Comparison of ENCODE assay signal across 2 cellular contexts in genomic region chr9:14361074-14361473, GRCh38.
TF ChIP-seq lines count a peak whose summit lies in the region.

No MANE protein-coding gene starts in this region.

TF ChIP-seq in GM23338, 12 proteins besides CTCF, POLR2A, EP300 and RAD21:
- TF ChIP-seq JUNB (IDR thresholded peaks at IDR 0.05; ENCODE audit: unreplicated experiment) (no peak), EZH2phosphoT487 (IDR thresholded peaks at IDR 0.05; ENCODE audit: unreplicated experiment) (no peak), CREB1 (CRISPR knock-in tag; IDR thresholded peaks at IDR 0.05; ENCODE audit: low read depth) (no peak), NANOG (IDR thresholded peaks at IDR 0.05; ENCODE audit: borderline replicate concordance) (no peak), POLR2AphosphoS5 (IDR thresholded peaks at IDR 0.05; ENCODE audit: low read depth) (no peak), ETS1 (IDR thresholded peaks at IDR 0.05) (no peak), ZNF462 (CRISPR knock-in tag; IDR thresholded peaks at IDR 0.05) (no peak), EZH2 (IDR thresholded peaks at IDR 0.05; ENCODE audit: low read depth, unreplicated experiment) (no peak), ZNF114 (CRISPR knock-in tag; IDR thresholded peaks at IDR 0.05) (no peak), STAT1 (IDR thresholded peaks at IDR 0.05; ENCODE audit: unreplicated experiment) (no peak), ZNF331 (CRISPR knock-in tag; IDR thresholded peaks at IDR 0.05; ENCODE audit: low read depth) (no peak), REST (IDR thresholded peaks at IDR 0.05; ENCODE audit: unreplicated experiment) (no peak)

TF ChIP-seq in IMR-90, 13 proteins besides CTCF, POLR2A, EP300 and RAD21:
- TF ChIP-seq NFE2L2 (IDR thresholded peaks at IDR 0.05; ENCODE audit: low read depth, low read length) (no peak), USF2 (IDR thresholded peaks at IDR 0.05; ENCODE audit: low read depth, low read length) (no peak), RCOR1 (IDR thresholded peaks at IDR 0.05; ENCODE audit: insufficient replicate concordance, low read length) (no peak), CEBPB (IDR thresholded peaks at IDR 0.05; ENCODE audit: low read depth, low read length) (no peak), MAFK (IDR thresholded peaks at IDR 0.05; ENCODE audit: low read depth, low read length) (no peak), SMC3 (IDR thresholded peaks at IDR 0.05; ENCODE audit: low read depth, low read length) (no peak), CHD1 (IDR thresholded peaks at IDR 0.05; ENCODE audit: low read depth, low read length) (no peak), FOS (IDR thresholded peaks at IDR 0.05; ENCODE audit: low read depth, low read length) (no peak), BHLHE40 (IDR thresholded peaks at IDR 0.05; ENCODE audit: low read depth, low read length) (no peak), ELK1 (IDR thresholded peaks at IDR 0.05; ENCODE audit: borderline replicate concordance, low read depth, low read length) (no peak)
